ENCODE assay signal across 18 cellular contexts in genomic region chr5:121982500-121983261, GRCh38. TPM values are rescaled to one million over a fixed set of nuclear protein-coding genes. Genes with fewer than 3 reads are reported as not detected.
DNase-seq lines count a peak whose midpoint lies in the region; ATAC-seq, FAIRE-seq and TF ChIP-seq lines count a peak whose summit lies in the region.
"Had no signal": no experiment of that assay in that cellular context is flagged by ENCODE, and none has a peak within 500 bp of the region (broad histone marks: within the 10 kb centered on the region; RNA-seq: fewer than 3 reads in every experiment).

No MANE protein-coding gene starts in this region.

- H3K4me1 Mint-ChIP-seq in endodermal cell = peaks cover 32% of the 10 kb centered on the region
- H3K4me1 Mint-ChIP-seq: GM23338 had no signal

- no peak for TF ChIP-seq RAD21 in A549 (conservative IDR thresholded peaks at IDR 0.05 in 1 of 2, IDR thresholded peaks at IDR 0.05 in 1 of 2)

- no peak for FAIRE-seq in A549 (lab: Jason Lieb, UNC)

- no peaks in the 10 kb centered on the region for H3K27me3 ChIP-seq in endodermal cell (ENCODE audit: control insufficient read depth, insufficient read depth, low read length, poor library complexity, severe bottlenecking)
- H3K27me3 ChIP-seq in ascending aorta = no peaks in the 10 kb centered on the region
- no peaks in the 10 kb centered on the region for H3K27me3 ChIP-seq in uterus
- H3K27me3 ChIP-seq: Peyer's patch had no signal

- POLR2A ChIA-PET in A549 (lab: Yijun Ruan, JAX) = no interaction called here

- DNase-seq in A549 (ENCODE audit: low read depth in 1 of 2, low spot score in 1 of 2) (no peak), NCI-H69 (lab: John Stamatoyannopoulos, UW) (peak; percentile 8), endodermal cell (no peak), kidney tubule cell (ENCODE audit: low spot score) (peak; percentile 7), DMS 273 treated with DMSO at 0.1 percent for 48 hours (lab: John Stamatoyannopoulos, UW) (no peak), ascending aorta (ENCODE audit: low spot score in 2 of 2) (no peak), uterus (no peak), DMS79 treated with DMSO at 0.1 percent for 48 hours (lab: John Stamatoyannopoulos, UW) (no peak)
- DNase-seq: activated CD4-positive, alpha-beta T cell treated with anti-CD3 and anti-CD28 coated beads for 4 hours; cortex of kidney; DMS53; midbrain; NCI-H1436 treated with DMSO at 0.1 percent for 48 hours; NCI-H2171 treated with DMSO at 0.1 percent for 48 hours; Peyer's patch had no signal

- CTCF ChIA-PET in A549 (lab: Yijun Ruan, JAX) = interaction anchor here (0.9 to 1.7 kb wide), 2 partner anchors 20 to 93 kb away, joined by 3 to 5 read pairs; partner anchors contain the start of gene SRFBP1

- H3K9me3 ChIP-seq in A549 (no peaks in the 10 kb centered on the region), endodermal cell (ENCODE audit: control insufficient read depth, low read length) (no peaks in the 10 kb centered on the region), ascending aorta (no peaks in the 10 kb centered on the region), uterus (no peaks in the 10 kb centered on the region)
- H3K9me3 ChIP-seq: Peyer's patch, thoracic aorta had no signal

- H3K27me3 Mint-ChIP-seq in endodermal cell (ENCODE audit: insufficient read depth) = no peaks in the 10 kb centered on the region

- H3K4me1 ChIP-seq in A549 = peaks cover 17% of the 10 kb centered on the region; the same call in 2 of the 3 replicates
- peaks cover 4% of the 10 kb centered on the region for H3K4me1 ChIP-seq in endodermal cell (ENCODE audit: control insufficient read depth, insufficient read depth, low read length)
- no peaks in the 10 kb centered on the region for H3K4me1 ChIP-seq in ascending aorta
- no peaks in the 10 kb centered on the region for H3K4me1 ChIP-seq in uterus
- H3K4me1 ChIP-seq: Peyer's patch had no signal

- H3K4me2 ChIP-seq in A549 = peak overlapping the region; percentile 25; the same call in 2 of the 3 replicates
- H3K4me2 ChIP-seq: GM23338 had no signal

- no peak overlapping the region for H3K27ac ChIP-seq in A549
- no peak overlapping the region for H3K27ac ChIP-seq in endodermal cell (ENCODE audit: low read depth, low read length)
- H3K27ac ChIP-seq in ascending aorta = no peak overlapping the region
- no peak overlapping the region for H3K27ac ChIP-seq in uterus
- H3K27ac ChIP-seq: thoracic aorta had no signal

- ATAC-seq in A549 = no peak
- ATAC-seq: GM23338 had no signal

- H3K36me3 Mint-ChIP-seq in endodermal cell (ENCODE audit: low read depth) = peaks cover 2% of the 10 kb centered on the region

- peak overlapping the region; percentile 40 for H3K27ac Mint-ChIP-seq in endodermal cell
- H3K27ac Mint-ChIP-seq: GM23338 had no signal

- peaks cover 12% of the 10 kb centered on the region for H3K36me3 ChIP-seq in endodermal cell (ENCODE audit: control insufficient read depth, insufficient read depth, low read length)
- no peaks in the 10 kb centered on the region for H3K36me3 ChIP-seq in ascending aorta
- no peaks in the 10 kb centered on the region for H3K36me3 ChIP-seq in uterus
- H3K36me3 ChIP-seq: Peyer's patch, thoracic aorta had no signal

- intact Hi-C loops in ascending aorta (cut with DNase I) = no loop called here
- intact Hi-C loops in uterus (cut with DNase I; ENCODE audit: low total_unique reads) = no loop called here

- H3K4me3 ChIP-seq in A549 (no peak overlapping the region), endodermal cell (ENCODE audit: low read length) (no peak overlapping the region), ascending aorta (no peak overlapping the region), uterus (no peak overlapping the region)
- H3K4me3 ChIP-seq: GM23338, Peyer's patch, thoracic aorta had no signal

- no peak overlapping the region for H3K9ac ChIP-seq in endodermal cell (ENCODE audit: extremely low read depth, low read length, poor library complexity, severe bottlenecking)

- H3K9me3 Mint-ChIP-seq in endodermal cell = no peaks in the 10 kb centered on the region
- H3K9me3 Mint-ChIP-seq: GM23338, neural crest cell had no signal

- TF ChIP-seq POLR2A in A549 (IDR thresholded peaks at IDR 0.05; ENCODE audit: low read length) = no peak
- TF ChIP-seq POLR2A in uterus (IDR thresholded peaks at IDR 0.05) = no peak

- TF ChIP-seq CTCF in A549 (IDR thresholded peaks at IDR 0.05) = no peak
- TF ChIP-seq CTCF in endodermal cell (conservative IDR thresholded peaks at IDR 0.05) = no peak
- no peak for TF ChIP-seq CTCF in ascending aorta (IDR thresholded peaks at IDR 0.05)
- TF ChIP-seq CTCF in uterus (IDR thresholded peaks at IDR 0.05) = no peak

- WGBS in A549 (ENCODE audit: missing lambda C conversion rate) = 68% methylated on average over 2 of the region's 2 CpGs
- WGBS in endodermal cell (ENCODE audit: insufficient coverage in 1 of 2, insufficient read length in 1 of 2), 2 experiments = 100% methylated on average over 2 of the region's 2 CpGs; no CpG with 5 or more reads in 1 of the 2 experiments

- H3K4me3 Mint-ChIP-seq in endodermal cell = no peak overlapping the region
- H3K4me3 Mint-ChIP-seq: GM23338, neural crest cell had no signal

- no peak for TF ChIP-seq EP300 in A549 (IDR thresholded peaks at IDR 0.05)

TF ChIP-seq in A549, 52 proteins besides CTCF, POLR2A, EP300 and RAD21:
- no peak for TF ChIP-seq RNF2 (IDR thresholded peaks at IDR 0.05; ENCODE audit: borderline replicate concordance, low read depth)
- no peak for TF ChIP-seq NFE2L2 (conservative IDR thresholded peaks at IDR 0.05; ENCODE audit: low read length)
- no peak for TF ChIP-seq TFCP2L1 (CRISPR knock-in tag; IDR thresholded peaks at IDR 0.05)

RNA-seq across cellular contexts. Expression of gene SRFBP1, which starts 20.9 kb away (rescaled TPM):
- polyA plus RNA-seq in A549 (2011; rRNA removed) = 10.5 and 16.0 TPM in 2 replicates
- polyA plus RNA-seq in A549 (2012; cell fraction: cytosol; rRNA removed) = 1.5 and 1.6 TPM in 2 replicates
- polyA plus RNA-seq in A549 (2012; cell fraction: nucleus; rRNA removed) = 0.76 and 1.5 TPM in 2 replicates
- polyA plus RNA-seq in A549 (2017; fragmentation: RNase III; extraction: RNeasy Plus Mini Kit Qiagen cat#74134 plus additional on column Dnase treatment) = 9.8 to 10.7 TPM (median 10.0 TPM) in 3 replicates
- 4.8 and 5.8 TPM in 2 replicates for polyA minus RNA-seq in A549 (2011; rRNA and poly(A)+ RNA removed)
- total RNA-seq in endodermal cell = 10 to 100 TPM; 19.2 to 24.2 TPM
- polyA plus RNA-seq in endodermal cell (2013, experiment 1 of 2) = 12.1 TPM
- polyA plus RNA-seq in endodermal cell (2013, experiment 2 of 2) = 11.2 TPM
- 2.6 TPM for total RNA-seq in ascending aorta
- 10 to 100 TPM in 2 of 4 donors, 1 to 10 TPM in 2; 2.9 to 32.7 (median 11.9) TPM for total RNA-seq in uterus

Comparison
In these comparisons a context has a peak if more than half of its experiments do, and no peak if none do; other contexts are left out.
1. DNase-seq: peak in NCI-H69 (single experiment) and kidney tubule cell (single experiment); none in A549 (0 of 2), endodermal cell (single experiment), DMS 273 treated with DMSO at 0.1 percent for 48 hours (single experiment), ascending aorta (0 of 2), uterus (0 of 2) and DMS79 treated with DMSO at 0.1 percent for 48 hours (single experiment).